ENCODE assay signal across 9 cellular contexts in the genomic region with DNA sequence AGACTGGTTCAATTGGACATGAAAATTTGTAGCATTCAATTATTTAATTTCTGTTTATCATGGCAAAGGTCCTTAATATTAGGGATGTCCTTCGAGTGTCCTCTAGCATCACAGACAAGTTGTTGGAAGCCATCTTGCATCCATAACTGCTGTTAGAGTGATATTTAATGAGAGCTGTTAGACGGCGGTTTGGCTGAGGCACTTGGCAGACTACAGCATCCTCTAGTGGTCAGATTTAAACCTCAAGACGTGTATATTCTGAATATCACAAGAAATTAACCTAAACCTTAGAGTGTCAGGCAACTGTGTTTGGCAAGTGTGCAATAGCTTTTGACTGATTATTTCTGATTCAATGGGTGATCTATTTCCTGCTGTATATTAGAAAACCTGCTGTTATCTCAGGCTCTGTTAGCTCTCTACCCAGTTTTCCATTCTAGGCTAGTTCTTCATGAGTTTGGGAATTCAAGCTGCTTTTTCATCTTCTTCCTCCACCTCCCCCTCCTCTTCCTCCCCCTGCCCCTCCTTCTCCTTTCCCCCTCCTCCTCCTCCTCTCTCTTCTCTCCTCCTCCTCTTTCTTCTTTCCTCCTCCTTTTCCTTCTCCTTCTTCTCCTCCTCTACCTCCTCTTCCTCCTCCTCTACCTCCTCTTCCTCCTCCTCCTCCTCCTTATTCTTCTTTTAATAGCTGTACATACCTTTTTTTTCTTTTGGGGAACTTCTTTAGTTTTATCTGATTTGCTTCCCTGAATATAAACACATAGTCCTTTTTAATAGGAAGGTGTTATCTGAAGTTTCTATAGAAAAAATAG. TPM values are rescaled to one million over a fixed set of nuclear protein-coding genes. Genes with fewer than 3 reads are reported as not detected.
DNase-seq lines count a peak whose midpoint lies in the region; ATAC-seq and TF ChIP-seq lines count a peak whose summit lies in the region.
"Had no signal": no experiment of that assay in that cellular context is flagged by ENCODE, and none has a peak within 500 bp of the region (broad histone marks: within the 10 kb centered on the region; RNA-seq: fewer than 3 reads in every experiment).

No MANE protein-coding gene starts in this region.

- H3K4me2 ChIP-seq in HCT116 (ENCODE audit: low read length) (no peak overlapping the region), MM.1S (ENCODE audit: low read depth, low read length) (no peak overlapping the region)

- POLR2A ChIA-PET in HCT116 (lab: Charles Lee): no interaction called here

- H3K27me3 ChIP-seq in HCT116 (ENCODE audit: insufficient read depth, low read length): peaks cover 17% of the 10 kb centered on the region
- H3K27me3 ChIP-seq in MM.1S (replicated peaks; ENCODE audit: insufficient read depth, low read length): no peaks in the 10 kb centered on the region
- no peaks in the 10 kb centered on the region for H3K27me3 ChIP-seq in body of pancreas

- RAD21 ChIA-PET in HCT116 (lab: Charles Lee; ENCODE audit: low non-redundant PET in 1 of 2, low total read pairs in 2 of 2, uncharacterized antibody in 2 of 2, unreplicated experiment in 2 of 2): interaction anchor here (0.6 to 1.0 kb wide), 2 partner anchors 195 kb away, joined by 4 to 6 read pairs; no protein-coding TSS in a partner anchor

- no peaks in the 10 kb centered on the region for H3K36me3 ChIP-seq in HCT116 (ENCODE audit: control insufficient read depth in 1 of 2, insufficient read depth in 2 of 2, low read length in 2 of 2)
- no peaks in the 10 kb centered on the region for H3K36me3 ChIP-seq in MM.1S (replicated peaks; ENCODE audit: insufficient read depth, low read length)
- peaks cover 0 to 10% of the 10 kb centered on the region in 2 donors for H3K36me3 ChIP-seq in body of pancreas (replicated peaks in 1 of 2; ENCODE audit: insufficient read depth in 1 of 2, low read depth in 2 of 2)

- H3K9me3 ChIP-seq in HCT116 (ENCODE audit: control insufficient read depth in 1 of 2, insufficient read depth in 1 of 2, low read depth in 1 of 2, low read length in 2 of 2) (no peaks in the 10 kb centered on the region), MM.1S (replicated peaks; ENCODE audit: insufficient read depth, low read length) (no peaks in the 10 kb centered on the region), body of pancreas (peaks cover 0 to 6% (median 0%) of the 10 kb centered on the region in 3 donors)

- H3K4me3 ChIP-seq in HCT116 (replicated peaks in 1 of 2; ENCODE audit: low read depth in 1 of 2, low read length in 2 of 2) (no peak overlapping the region), MM.1S (ENCODE audit: low read length) (no peak overlapping the region), body of pancreas (no peak overlapping the region)
- H3K4me3 ChIP-seq: skin epidermis had no signal

- no peaks in the 10 kb centered on the region for H4K20me1 ChIP-seq in HCT116 (ENCODE audit: insufficient read depth)
- H4K20me1 ChIP-seq in MM.1S (ENCODE audit: insufficient read depth, low read length): no peaks in the 10 kb centered on the region

- H3K9ac ChIP-seq in HCT116 (ENCODE audit: low read length) (no peak overlapping the region), MM.1S (ENCODE audit: low read length) (no peak overlapping the region)

- no TSS peak for BruUV-seq in HCT116 (replicated peaks; lab: Mats Ljungman, UMichigan)

- H2AFZ ChIP-seq in HCT116 (ENCODE audit: low read depth, low read length, poor library complexity, severe bottlenecking) (peak overlapping the region; percentile 50), MM.1S (ENCODE audit: low read length) (peak overlapping the region; percentile 63)

- TF ChIP-seq CTCF in HCT116 (IDR thresholded peaks at IDR 0.05 in 2 of 3, conservative IDR thresholded peaks at IDR 0.05 in 1 of 3; ENCODE audit: borderline replicate concordance in 1 of 3, insufficient read depth in 1 of 3, low read depth in 2 of 3, low read length in 2 of 3) (peak; percentile 72 to 93 (median 73)), MM.1S (IDR thresholded peaks at IDR 0.05; ENCODE audit: low read length) (peak; percentile 96), body of pancreas (IDR thresholded peaks at IDR 0.05) (peak; percentile 49 to 94 (median 88))

- H3K4me1 ChIP-seq in HCT116 (ENCODE audit: control insufficient read depth in 1 of 2, insufficient read depth in 2 of 2, low read length in 2 of 2): no peaks in the 10 kb centered on the region
- no peaks in the 10 kb centered on the region for H3K4me1 ChIP-seq in MM.1S (ENCODE audit: low read length)
- peaks cover 33% of the 10 kb centered on the region for H3K4me1 ChIP-seq in body of pancreas

- TF ChIP-seq RAD21 in HCT116 (IDR thresholded peaks at IDR 0.05; ENCODE audit: low read depth): peak; percentile 92

- CTCF ChIA-PET in HCT116 (lab: Charles Lee): interaction anchor here (0.6 to 1.8 kb wide), 10 partner anchors 10 to 729 kb away, joined by 3 to 35 read pairs (median 4); a partner anchor contains a TSS

- H3K9me2 ChIP-seq in HCT116 (ENCODE audit: insufficient read depth) (no peaks in the 10 kb centered on the region), MM.1S (replicated peaks; ENCODE audit: insufficient read depth, low read length) (no peaks in the 10 kb centered on the region)

- intact Hi-C loops in Right ventricle myocardium inferior (cut with DNase I) (loop anchor here (1.0 kb wide), 1 partner anchor 195 kb away; no protein-coding TSS in a partner anchor), cardiac septum (cut with DNase I) (loop anchor here (1.0 kb wide), 1 partner anchor 195 kb away; no protein-coding TSS in a partner anchor), HCT116 (cut with micrococcal nuclease) (loop anchor here (1.0 to 10.0 kb wide), 2 partner anchors 195 to 358 kb away; no protein-coding TSS in a partner anchor), body of pancreas (cut with DNase I) (no loop called here)

- no peaks in the 10 kb centered on the region for H3F3A ChIP-seq in MM.1S (ENCODE audit: insufficient read depth, low read length)

- TF ChIP-seq POLR2A in HCT116 (IDR thresholded peaks at IDR 0.05; ENCODE audit: borderline replicate concordance, extremely low read depth, insufficient read depth, insufficient read length) (no peak), body of pancreas (IDR thresholded peaks at IDR 0.05) (no peak)

- H3K79me2 ChIP-seq in HCT116 (ENCODE audit: insufficient read depth, low read length) (no peaks in the 10 kb centered on the region), MM.1S (ENCODE audit: low read length) (no peaks in the 10 kb centered on the region)

- DNase-seq in Right ventricle myocardium inferior (ENCODE audit: missing footprints) (peak; percentile 70), cardiac septum (ENCODE audit: low spot score) (no peak), HCT116 (ENCODE audit: low read depth, low spot score) (peak; percentile 60), MM.1S (peak; percentile 82), RPMI7951 (ENCODE audit: low read depth) (peak; percentile 49), body of pancreas (peak; percentile 53 to 66 (median 56)), iPS-NIHi7 (ENCODE audit: extremely low spot score) (peak; percentile 63)
- peak; percentile 14 for DNase-seq in stimulated activated CD4-positive, alpha-beta T cell treated with anti-CD3 and anti-CD28 coated beads, Interleukin-1b, Interleukin-23, amount 100 ng/mL, for 48 hours

- 14 to 26% methylated on average over 4 of the region's 4 CpGs for WGBS in body of pancreas, 2 donors

- H3K27ac ChIP-seq in HCT116 (ENCODE audit: low read depth, low read length): no peak overlapping the region
- H3K27ac ChIP-seq in MM.1S (ENCODE audit: low read length): no peak overlapping the region
- H3K27ac ChIP-seq in body of pancreas: peak overlapping the region in 3 of 4 donors; percentile 14 to 83 (median 58)
- H3K27ac ChIP-seq: skin epidermis had no signal

- ATAC-seq in Right ventricle myocardium inferior (peak; percentile 69), HCT116 (peak; percentile 96), body of pancreas (peak; percentile 12)

TF ChIP-seq in HCT116, 20 proteins besides CTCF, POLR2A, EP300 and RAD21:
- no peak for TF ChIP-seq FOSL1 (IDR thresholded peaks at IDR 0.05; ENCODE audit: low read depth)
- TF ChIP-seq, protein P1, sequence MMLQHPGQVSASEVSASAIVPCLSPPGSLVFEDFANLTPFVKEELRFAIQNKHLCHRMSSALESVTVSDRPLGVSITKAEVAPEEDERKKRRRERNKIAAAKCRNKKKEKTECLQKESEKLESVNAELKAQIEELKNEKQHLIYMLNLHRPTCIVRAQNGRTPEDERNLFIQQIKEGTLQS (IDR thresholded peaks at IDR 0.05): no peak
- TF ChIP-seq POLR2AphosphoS5 (IDR thresholded peaks at IDR 0.05; ENCODE audit: low read depth, low read length): no peak
- TF ChIP-seq EZH2phosphoT487 (IDR thresholded peaks at IDR 0.05; ENCODE audit: borderline replicate concordance): no peak
- peak; percentile 67 for TF ChIP-seq YY1 (IDR thresholded peaks at IDR 0.05; ENCODE audit: extremely low read depth, insufficient replicate concordance, low read depth, low read length)
- no peak for TF ChIP-seq JUND (IDR thresholded peaks at IDR 0.05)
- TF ChIP-seq ELF1 (IDR thresholded peaks at IDR 0.05; ENCODE audit: borderline replicate concordance, low read depth): no peak
- no peak for TF ChIP-seq ZFX (IDR thresholded peaks at IDR 0.05)

RNA-seq across cellular contexts. Expression of a gene that starts 8.6 kb away (rescaled TPM):
- total RNA-seq in Right ventricle myocardium inferior: not detected
- 1.8 TPM for total RNA-seq in cardiac septum
- total RNA-seq in HCT116 (2021; ENCODE audit: unreplicated experiment): 4.5 TPM
- not detected in 2 replicates for polyA plus RNA-seq in HCT116 (2012)
- total RNA-seq in RPMI7951 (2014; rRNA removed; shearing (Covaris generic)): not detected in 2 replicates
- total RNA-seq in body of pancreas: 1,000 to 10,000 TPM; 3,901 to 5,969 TPM

RNA-seq across cellular contexts. Expression of a gene that starts 40.4 kb away (rescaled TPM):
- total RNA-seq in Right ventricle myocardium inferior: 0.16 TPM
- 0.11 TPM for total RNA-seq in cardiac septum
- not detected for total RNA-seq in HCT116 (2021; ENCODE audit: unreplicated experiment)
- 0.01 TPM in 1 of 2 replicates, not detected in the other for polyA plus RNA-seq in HCT116 (2012)
- total RNA-seq in RPMI7951 (2014; rRNA removed; shearing (Covaris generic)): under 0.01 TPM in 1 of 2 replicates, not detected in the other
- total RNA-seq in body of pancreas: 1 to 10 TPM in 1 of 2 donors, under 1 TPM in 1; 0.78 to 1.3 TPM

RNA-seq across cellular contexts. Expression of a gene that starts 55.6 kb away (rescaled TPM):
- not detected for total RNA-seq in Right ventricle myocardium inferior
- not detected for total RNA-seq in cardiac septum
- total RNA-seq in HCT116 (2021; ENCODE audit: unreplicated experiment): not detected
- not detected in 2 replicates for polyA plus RNA-seq in HCT116 (2012)
- total RNA-seq in RPMI7951 (2014; rRNA removed; shearing (Covaris generic)): not detected in 2 replicates
- total RNA-seq in body of pancreas: not detected

Comparison
In these comparisons a context has a peak if more than half of its experiments do, and no peak if none do; other contexts are left out.
1. ATAC-seq: peak in every context shown above with its lines; median percentile 96 in HCT116; 69 in Right ventricle myocardium inferior; 12 in body of pancreas.
2. H3K27ac ChIP-seq: peak in body of pancreas (3 of 4); none in HCT116 (single experiment) and MM.1S (single experiment).
3. RNA of a gene that starts 8.6 kb away (total RNA-seq): 3,901 to 5,969 TPM in body of pancreas; 4.5 TPM in HCT116 (single experiment), 1.8 TPM in cardiac septum (single experiment), not detected in Right ventricle myocardium inferior (single experiment) and not detected in RPMI7951; every median in the first group is over 100 times any median in the second.
4. Peak in every context shown above with its lines, with median percentiles within 50 percentile points of each other: CTCF ChIP-seq.